In the genomic region with DNA sequence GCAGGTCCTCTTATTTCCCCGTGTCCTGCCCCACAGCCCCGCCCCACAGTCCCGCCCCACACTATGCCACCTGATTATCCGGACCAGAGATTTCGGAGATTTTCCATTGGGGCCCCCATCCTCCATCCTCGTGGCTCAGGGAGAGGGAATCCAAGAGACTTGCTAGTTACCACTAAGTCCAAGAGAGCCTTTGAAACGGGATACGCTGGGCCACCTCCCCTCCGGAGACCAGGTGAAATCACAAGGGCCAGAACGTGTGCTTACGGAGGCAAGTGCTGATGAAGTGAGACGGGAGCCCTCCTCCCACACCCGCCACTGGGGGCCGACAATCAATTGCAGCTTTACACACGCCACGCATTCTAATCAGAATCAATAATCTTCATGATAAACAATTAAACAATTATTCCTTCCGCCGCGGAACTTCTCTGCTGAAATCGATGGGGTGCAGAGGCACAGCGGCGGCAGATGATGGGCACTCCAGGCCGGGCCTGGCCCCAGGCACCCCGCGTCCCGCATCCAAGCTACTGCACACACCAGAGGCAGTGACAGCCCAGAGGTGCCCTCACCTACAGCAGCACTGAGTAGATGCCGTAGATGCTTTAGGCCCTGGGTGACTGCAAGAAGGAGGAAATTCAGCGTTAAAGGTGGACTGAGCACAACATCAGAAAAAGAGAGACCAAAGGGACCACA, we compare ENCODE assay signal across 27 cellular contexts.
"Had no signal": no experiment of that assay in that cellular context is flagged by ENCODE, and none has a peak within 500 bp of the region (broad histone marks: within the 10 kb centered on the region; RNA-seq: fewer than 3 reads in every experiment).

No MANE protein-coding gene starts in this region.

- H3K27ac Mint-ChIP-seq: activated naive CD4-positive, alpha-beta T cell treated with anti-CD3 and anti-CD28 coated beads for 36 hours; activated naive CD8-positive, alpha-beta T cell treated with anti-CD3 and anti-CD28 coated beads for 36 hours; nephron progenitor cell; stimulated activated effector memory CD8-positive, alpha-beta T cell treated with anti-CD3 and anti-CD28 coated beads, Interleukin-12 subunit alpha, Interleukin-12 subunit beta, amount 100 ng/mL, for 72 hours; type B pancreatic cell had no signal

- H3K36me3 Mint-ChIP-seq: activated naive CD8-positive, alpha-beta T cell treated with anti-CD3 and anti-CD28 coated beads for 36 hours; naive B cell; stimulated activated effector memory CD8-positive, alpha-beta T cell treated with anti-CD3 and anti-CD28 coated beads, Interleukin-12 subunit alpha, Interleukin-12 subunit beta, amount 100 ng/mL, for 72 hours; type B pancreatic cell had no signal

- H3K9me3 Mint-ChIP-seq: activated naive CD4-positive, alpha-beta T cell treated with anti-CD3 and anti-CD28 coated beads for 36 hours; activated naive CD8-positive, alpha-beta T cell treated with anti-CD3 and anti-CD28 coated beads for 36 hours; nephron progenitor cell; stimulated activated effector memory CD8-positive, alpha-beta T cell treated with anti-CD3 and anti-CD28 coated beads, Interleukin-12 subunit alpha, Interleukin-12 subunit beta, amount 100 ng/mL, for 72 hours; stimulated activated naive CD8-positive, alpha-beta T cell treated with anti-CD3 and anti-CD28 coated beads, Interleukin-15, amount 100 ng/mL, for 72 hours; type B pancreatic cell had no signal

- DNase-seq: activated CD4-positive, alpha-beta T cell treated with anti-CD3 and anti-CD28 coated beads for 48 hours; activated CD4-positive, alpha-beta T cell treated with anti-CD3 and anti-CD28 coated beads, Interleukin-2, amount 50 U/mL, for 48 hours; activated CD8-positive, alpha-beta memory T cell treated with anti-CD3 and anti-CD28 coated beads for 24 hours; activated effector memory CD4-positive, alpha-beta T cell treated with Interleukin-2 at 50 U/mL for 16 hours; activated naive CD4-positive, alpha-beta T cell treated with anti-CD3 and anti-CD28 coated beads for 36 hours; activated naive CD8-positive, alpha-beta T cell treated with anti-CD3 and anti-CD28 coated beads for 36 hours; adrenal gland; aorta; body of pancreas; dermis blood vessel endothelial cell; effector CD4-positive, alpha-beta T cell; esophagus squamous epithelium; gastrocnemius medialis; islet precursor cell; left cardiac atrium; mammary epithelial cell; naive B cell; nephron progenitor cell; nucleus accumbens; sigmoid colon; small intestine; stimulated activated CD4-positive, alpha-beta T cell treated with anti-CD3 and anti-CD28 coated beads, Interleukin-4, amount 100 ng/mL, for 24 hours; stimulated activated naive CD8-positive, alpha-beta T cell treated with anti-CD3 and anti-CD28 coated beads, Interleukin-15, amount 100 ng/mL, for 72 hours; substantia nigra; uterus had no signal

- H3K4me3 Mint-ChIP-seq: activated naive CD4-positive, alpha-beta T cell treated with anti-CD3 and anti-CD28 coated beads for 36 hours; activated naive CD8-positive, alpha-beta T cell treated with anti-CD3 and anti-CD28 coated beads for 36 hours; naive B cell; nephron progenitor cell; stimulated activated effector memory CD8-positive, alpha-beta T cell treated with anti-CD3 and anti-CD28 coated beads, Interleukin-12 subunit alpha, Interleukin-12 subunit beta, amount 100 ng/mL, for 72 hours; stimulated activated naive CD8-positive, alpha-beta T cell treated with anti-CD3 and anti-CD28 coated beads, Interleukin-15, amount 100 ng/mL, for 72 hours; type B pancreatic cell had no signal
